Comparison of ENCODE assay signal across 1 cellular context in the genomic region with DNA sequence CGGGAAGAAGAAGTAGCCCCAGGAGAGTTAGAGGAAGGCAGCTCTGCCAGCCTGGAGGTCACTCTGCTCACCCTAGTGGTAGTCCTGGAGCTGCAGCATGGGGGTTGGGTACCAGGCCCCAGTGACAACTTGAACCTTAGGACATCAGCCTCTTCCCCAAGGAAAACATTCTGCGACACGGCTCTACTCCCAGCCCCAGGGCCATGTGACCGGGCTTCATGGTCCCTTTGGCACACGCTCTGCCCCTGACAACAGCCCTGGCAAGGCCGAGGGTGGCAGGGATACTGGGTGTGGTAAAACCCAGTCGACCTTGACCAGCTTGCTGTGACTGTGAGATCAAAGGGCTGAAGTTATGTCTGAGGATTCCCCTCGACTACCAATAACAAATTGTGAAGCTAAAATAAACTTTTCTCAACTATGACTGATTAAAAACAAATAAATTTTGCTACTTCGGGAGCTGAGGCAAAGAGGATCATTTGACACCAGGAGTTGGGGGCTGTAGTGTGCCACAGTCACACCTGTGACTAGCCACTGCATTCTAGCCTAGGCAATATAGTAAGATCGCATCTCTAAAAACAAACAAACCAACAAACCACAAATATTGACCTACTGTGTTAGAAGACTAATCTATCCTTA.
TF ChIP-seq lines count a peak whose summit lies in the region.

No MANE protein-coding gene starts in this region.

TF ChIP-seq in SK-N-SH treated with all-trans-retinoic acid at 6 μM for 48 hours, 23 proteins besides CTCF, POLR2A, EP300 and RAD21 (continued from another document):
- TF ChIP-seq, protein P1, sequence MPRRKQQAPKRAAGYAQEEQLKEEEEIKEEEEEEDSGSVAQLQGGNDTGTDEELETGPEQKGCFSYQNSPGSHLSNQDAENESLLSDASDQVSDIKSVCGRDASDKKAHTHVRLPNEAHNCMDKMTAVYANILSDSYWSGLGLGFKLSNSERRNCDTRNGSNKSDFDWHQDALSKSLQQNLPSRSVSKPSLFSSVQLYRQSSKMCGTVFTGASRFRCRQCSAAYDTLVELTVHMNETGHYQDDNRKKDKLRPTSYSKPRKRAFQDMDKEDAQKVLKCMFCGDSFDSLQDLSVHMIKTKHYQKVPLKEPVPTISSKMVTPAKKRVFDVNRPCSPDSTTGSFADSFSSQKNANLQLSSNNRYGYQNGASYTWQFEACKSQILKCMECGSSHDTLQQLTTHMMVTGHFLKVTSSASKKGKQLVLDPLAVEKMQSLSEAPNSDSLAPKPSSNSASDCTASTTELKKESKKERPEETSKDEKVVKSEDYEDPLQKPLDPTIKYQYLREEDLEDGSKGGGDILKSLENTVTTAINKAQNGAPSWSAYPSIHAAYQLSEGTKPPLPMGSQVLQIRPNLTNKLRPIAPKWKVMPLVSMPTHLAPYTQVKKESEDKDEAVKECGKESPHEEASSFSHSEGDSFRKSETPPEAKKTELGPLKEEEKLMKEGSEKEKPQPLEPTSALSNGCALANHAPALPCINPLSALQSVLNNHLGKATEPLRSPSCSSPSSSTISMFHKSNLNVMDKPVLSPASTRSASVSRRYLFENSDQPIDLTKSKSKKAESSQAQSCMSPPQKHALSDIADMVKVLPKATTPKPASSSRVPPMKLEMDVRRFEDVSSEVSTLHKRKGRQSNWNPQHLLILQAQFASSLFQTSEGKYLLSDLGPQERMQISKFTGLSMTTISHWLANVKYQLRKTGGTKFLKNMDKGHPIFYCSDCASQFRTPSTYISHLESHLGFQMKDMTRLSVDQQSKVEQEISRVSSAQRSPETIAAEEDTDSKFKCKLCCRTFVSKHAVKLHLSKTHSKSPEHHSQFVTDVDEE (CRISPR knock-in tag; IDR thresholded peaks at IDR 0.05), result no peak
- TF ChIP-seq ISL1 (CRISPR knock-in tag; IDR thresholded peaks at IDR 0.05), result no peak
- TF ChIP-seq RARB (CRISPR knock-in tag; IDR thresholded peaks at IDR 0.05), result no peak
TF ChIP-seq in SK-N-SH treated with all-trans-retinoic acid at 6 μM for 48 hours: peak in this region for 0.
